In genomic region chr17:35560703-35561102, GRCh38 we compare ENCODE assay signal across 1 cellular context.
TF ChIP-seq lines count a peak whose summit lies in the region.

Gene SLFN14 (minus strand): TSS chr17:35560819. CDS start chr17:35558062, 2,757 bp downstream.

TF ChIP-seq in HepG2, 621 proteins besides CTCF, POLR2A, EP300 and RAD21 (continued from another document):
- TF ChIP-seq ZBTB44 (CRISPR knock-in tag; IDR thresholded peaks at IDR 0.05) (no peak), SALL1 (CRISPR knock-in tag; IDR thresholded peaks at IDR 0.05) (no peak), ZNF788 (CRISPR knock-in tag; IDR thresholded peaks at IDR 0.05; ENCODE audit: borderline replicate concordance) (no peak), ATF1 (CRISPR knock-in tag; IDR thresholded peaks at IDR 0.05) (no peak), ZNF205 (CRISPR knock-in tag; IDR thresholded peaks at IDR 0.05) (no peak), ZNF160 (CRISPR knock-in tag; IDR thresholded peaks at IDR 0.05) (no peak), GLI4 (CRISPR knock-in tag; IDR thresholded peaks at IDR 0.05; ENCODE audit: borderline replicate concordance) (no peak), PLSCR1 (CRISPR knock-in tag; IDR thresholded peaks at IDR 0.05; ENCODE audit: borderline replicate concordance) (no peak), RBM39 (IDR thresholded peaks at IDR 0.05; ENCODE audit: low read depth, low read length, poor library complexity, severe bottlenecking) (no peak), ZBTB34 (CRISPR knock-in tag; IDR thresholded peaks at IDR 0.05) (no peak)
